7 cellular contexts compared by ENCODE assay signal in the genomic region with DNA sequence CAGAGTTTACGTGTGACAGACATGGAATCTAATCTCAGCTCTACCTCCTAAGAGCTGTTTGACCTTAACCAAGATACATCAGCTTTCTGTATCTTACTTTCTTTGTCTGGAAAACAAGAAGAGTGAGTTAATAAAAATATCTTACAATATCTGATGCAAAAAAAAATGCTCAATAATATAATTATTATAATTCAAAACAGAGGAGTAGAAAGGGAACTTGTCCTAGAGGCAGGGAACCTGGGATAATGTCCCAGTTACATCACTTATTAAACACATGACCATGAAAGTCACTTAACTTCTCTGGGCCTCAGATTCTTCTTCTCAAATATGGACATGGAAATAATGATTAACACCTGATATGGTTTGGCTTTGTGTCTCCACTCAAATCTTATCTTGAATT.
"Had no signal": no experiment of that assay in that cellular context is flagged by ENCODE, and none has a peak within 500 bp of the region (broad histone marks: within the 10 kb centered on the region; RNA-seq: fewer than 3 reads in every experiment).

No MANE protein-coding gene starts in this region.

- H3K4me3 ChIP-seq: K562 had no signal

- H3K27ac ChIP-seq: HL-60 had no signal

- H3K4me3 Mint-ChIP-seq: IgD-negative memory B cell had no signal

- DNase-seq: IMR-90, KBM-7 had no signal

- H3K36me3 Mint-ChIP-seq: IgD-negative memory B cell had no signal

- FAIRE-seq: HepG2, HTR-8/SVneo, K562 had no signal

- H3K27ac Mint-ChIP-seq: IgD-negative memory B cell had no signal

- H3K27me3 Mint-ChIP-seq: IgD-negative memory B cell had no signal

- H3K4me1 Mint-ChIP-seq: IgD-negative memory B cell had no signal

- ATAC-seq: HepG2, K562 had no signal
